1 cellular context compared by ENCODE assay signal in the genomic region with DNA sequence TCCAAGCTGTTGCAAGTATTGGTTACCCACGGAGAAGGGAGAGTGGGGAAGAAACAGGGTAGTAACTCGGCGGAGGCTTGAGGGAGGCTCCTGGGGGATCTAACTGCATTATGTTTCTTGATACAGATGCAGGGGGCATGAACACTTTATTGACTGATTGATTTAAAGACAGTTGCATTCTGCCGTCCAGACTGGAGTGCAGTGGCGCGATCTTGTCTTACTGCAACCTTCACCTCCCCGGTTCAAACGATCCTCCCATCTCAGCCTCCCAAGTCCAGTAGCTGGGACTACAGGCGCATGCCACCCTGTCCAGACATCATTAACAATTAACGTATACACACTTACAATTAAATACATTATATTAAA.
TF ChIP-seq lines count a peak whose summit lies in the region.

No MANE protein-coding gene starts in this region.

TF ChIP-seq in K562, 482 proteins besides CTCF, POLR2A, EP300 and RAD21 (continues in another document):
- TF ChIP-seq STAG1 (CRISPR knock-in tag; IDR thresholded peaks at IDR 0.05; ENCODE audit: borderline replicate concordance) (peak; percentile 11; the same call in 1 of the 2 replicates), SRSF7 (optimal IDR thresholded peaks at IDR 0.05; ENCODE audit: low read depth, low read length) (no peak), MAFF (IDR thresholded peaks at IDR 0.05; ENCODE audit: low read length) (no peak), PHB (CRISPR knock-in tag; IDR thresholded peaks at IDR 0.05) (no peak), NRF1 (conservative IDR thresholded peaks at IDR 0.05 in 1 of 2, IDR thresholded peaks at IDR 0.05 in 1 of 2) (peak; percentile 1; a peak in 3 of 4 replicates), IFI16 (CRISPR knock-in tag; IDR thresholded peaks at IDR 0.05) (no peak), HDAC8 (tag; IDR thresholded peaks at IDR 0.05) (no peak), RFX5 (IDR thresholded peaks at IDR 0.05; ENCODE audit: low read depth, low read length) (no peak), SMC3 (conservative IDR thresholded peaks at IDR 0.05; ENCODE audit: insufficient read depth, low read depth, low read length) (no peak), SMAD2 (IDR thresholded peaks at IDR 0.05; ENCODE audit: low read depth, low read length) (no peak), SIN3A (IDR thresholded peaks at IDR 0.05; ENCODE audit: borderline replicate concordance in 2 of 2, control insufficient read depth in 1 of 2, low read depth in 2 of 2, low read length in 2 of 2) (no peak), RBM14 (IDR thresholded peaks at IDR 0.05; ENCODE audit: borderline replicate concordance, insufficient read depth, low read depth, low read length) (no peak), NCOA2 (IDR thresholded peaks at IDR 0.05; ENCODE audit: partially characterized antibody in 2 of 2) (no peak), IRF2 (CRISPR knock-in tag; IDR thresholded peaks at IDR 0.05) (no peak), ILF3 (IDR thresholded peaks at IDR 0.05; ENCODE audit: borderline replicate concordance) (no peak), GATA2 (CRISPR knock-in tag; IDR thresholded peaks at IDR 0.05) (no peak), CAMTA2 (CRISPR knock-in tag; conservative IDR thresholded peaks at IDR 0.05) (no peak), STAT5A (IDR thresholded peaks at IDR 0.05; ENCODE audit: borderline replicate concordance, low read length) (no peak), TSC22D4 (tag; IDR thresholded peaks at IDR 0.05) (no peak)
- TF ChIP-seq, protein P1, sequence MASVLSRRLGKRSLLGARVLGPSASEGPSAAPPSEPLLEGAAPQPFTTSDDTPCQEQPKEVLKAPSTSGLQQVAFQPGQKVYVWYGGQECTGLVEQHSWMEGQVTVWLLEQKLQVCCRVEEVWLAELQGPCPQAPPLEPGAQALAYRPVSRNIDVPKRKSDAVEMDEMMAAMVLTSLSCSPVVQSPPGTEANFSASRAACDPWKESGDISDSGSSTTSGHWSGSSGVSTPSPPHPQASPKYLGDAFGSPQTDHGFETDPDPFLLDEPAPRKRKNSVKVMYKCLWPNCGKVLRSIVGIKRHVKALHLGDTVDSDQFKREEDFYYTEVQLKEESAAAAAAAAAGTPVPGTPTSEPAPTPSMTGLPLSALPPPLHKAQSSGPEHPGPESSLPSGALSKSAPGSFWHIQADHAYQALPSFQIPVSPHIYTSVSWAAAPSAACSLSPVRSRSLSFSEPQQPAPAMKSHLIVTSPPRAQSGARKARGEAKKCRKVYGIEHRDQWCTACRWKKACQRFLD (CRISPR knock-in tag; IDR thresholded peaks at IDR 0.05), result no peak
- TF ChIP-seq, protein P2, sequence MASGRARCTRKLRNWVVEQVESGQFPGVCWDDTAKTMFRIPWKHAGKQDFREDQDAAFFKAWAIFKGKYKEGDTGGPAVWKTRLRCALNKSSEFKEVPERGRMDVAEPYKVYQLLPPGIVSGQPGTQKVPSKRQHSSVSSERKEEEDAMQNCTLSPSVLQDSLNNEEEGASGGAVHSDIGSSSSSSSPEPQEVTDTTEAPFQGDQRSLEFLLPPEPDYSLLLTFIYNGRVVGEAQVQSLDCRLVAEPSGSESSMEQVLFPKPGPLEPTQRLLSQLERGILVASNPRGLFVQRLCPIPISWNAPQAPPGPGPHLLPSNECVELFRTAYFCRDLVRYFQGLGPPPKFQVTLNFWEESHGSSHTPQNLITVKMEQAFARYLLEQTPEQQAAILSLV (tag; IDR thresholded peaks at IDR 0.05), result no peak
- TF ChIP-seq, protein P3, sequence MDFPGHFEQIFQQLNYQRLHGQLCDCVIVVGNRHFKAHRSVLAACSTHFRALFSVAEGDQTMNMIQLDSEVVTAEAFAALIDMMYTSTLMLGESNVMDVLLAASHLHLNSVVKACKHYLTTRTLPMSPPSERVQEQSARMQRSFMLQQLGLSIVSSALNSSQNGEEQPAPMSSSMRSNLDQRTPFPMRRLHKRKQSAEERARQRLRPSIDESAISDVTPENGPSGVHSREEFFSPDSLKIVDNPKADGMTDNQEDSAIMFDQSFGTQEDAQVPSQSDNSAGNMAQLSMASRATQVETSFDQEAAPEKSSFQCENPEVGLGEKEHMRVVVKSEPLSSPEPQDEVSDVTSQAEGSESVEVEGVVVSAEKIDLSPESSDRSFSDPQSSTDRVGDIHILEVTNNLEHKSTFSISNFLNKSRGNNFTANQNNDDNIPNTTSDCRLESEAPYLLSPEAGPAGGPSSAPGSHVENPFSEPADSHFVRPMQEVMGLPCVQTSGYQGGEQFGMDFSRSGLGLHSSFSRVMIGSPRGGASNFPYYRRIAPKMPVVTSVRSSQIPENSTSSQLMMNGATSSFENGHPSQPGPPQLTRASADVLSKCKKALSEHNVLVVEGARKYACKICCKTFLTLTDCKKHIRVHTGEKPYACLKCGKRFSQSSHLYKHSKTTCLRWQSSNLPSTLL (IDR thresholded peaks at IDR 0.05), result no peak
- TF ChIP-seq, protein P4, sequence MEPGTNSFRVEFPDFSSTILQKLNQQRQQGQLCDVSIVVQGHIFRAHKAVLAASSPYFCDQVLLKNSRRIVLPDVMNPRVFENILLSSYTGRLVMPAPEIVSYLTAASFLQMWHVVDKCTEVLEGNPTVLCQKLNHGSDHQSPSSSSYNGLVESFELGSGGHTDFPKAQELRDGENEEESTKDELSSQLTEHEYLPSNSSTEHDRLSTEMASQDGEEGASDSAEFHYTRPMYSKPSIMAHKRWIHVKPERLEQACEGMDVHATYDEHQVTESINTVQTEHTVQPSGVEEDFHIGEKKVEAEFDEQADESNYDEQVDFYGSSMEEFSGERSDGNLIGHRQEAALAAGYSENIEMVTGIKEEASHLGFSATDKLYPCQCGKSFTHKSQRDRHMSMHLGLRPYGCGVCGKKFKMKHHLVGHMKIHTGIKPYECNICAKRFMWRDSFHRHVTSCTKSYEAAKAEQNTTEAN (CRISPR knock-in tag; IDR thresholded peaks at IDR 0.05), result 0 out of 2 replicates have a peak, but pooled peaks have one; percentile 40
- TF ChIP-seq, protein P5, sequence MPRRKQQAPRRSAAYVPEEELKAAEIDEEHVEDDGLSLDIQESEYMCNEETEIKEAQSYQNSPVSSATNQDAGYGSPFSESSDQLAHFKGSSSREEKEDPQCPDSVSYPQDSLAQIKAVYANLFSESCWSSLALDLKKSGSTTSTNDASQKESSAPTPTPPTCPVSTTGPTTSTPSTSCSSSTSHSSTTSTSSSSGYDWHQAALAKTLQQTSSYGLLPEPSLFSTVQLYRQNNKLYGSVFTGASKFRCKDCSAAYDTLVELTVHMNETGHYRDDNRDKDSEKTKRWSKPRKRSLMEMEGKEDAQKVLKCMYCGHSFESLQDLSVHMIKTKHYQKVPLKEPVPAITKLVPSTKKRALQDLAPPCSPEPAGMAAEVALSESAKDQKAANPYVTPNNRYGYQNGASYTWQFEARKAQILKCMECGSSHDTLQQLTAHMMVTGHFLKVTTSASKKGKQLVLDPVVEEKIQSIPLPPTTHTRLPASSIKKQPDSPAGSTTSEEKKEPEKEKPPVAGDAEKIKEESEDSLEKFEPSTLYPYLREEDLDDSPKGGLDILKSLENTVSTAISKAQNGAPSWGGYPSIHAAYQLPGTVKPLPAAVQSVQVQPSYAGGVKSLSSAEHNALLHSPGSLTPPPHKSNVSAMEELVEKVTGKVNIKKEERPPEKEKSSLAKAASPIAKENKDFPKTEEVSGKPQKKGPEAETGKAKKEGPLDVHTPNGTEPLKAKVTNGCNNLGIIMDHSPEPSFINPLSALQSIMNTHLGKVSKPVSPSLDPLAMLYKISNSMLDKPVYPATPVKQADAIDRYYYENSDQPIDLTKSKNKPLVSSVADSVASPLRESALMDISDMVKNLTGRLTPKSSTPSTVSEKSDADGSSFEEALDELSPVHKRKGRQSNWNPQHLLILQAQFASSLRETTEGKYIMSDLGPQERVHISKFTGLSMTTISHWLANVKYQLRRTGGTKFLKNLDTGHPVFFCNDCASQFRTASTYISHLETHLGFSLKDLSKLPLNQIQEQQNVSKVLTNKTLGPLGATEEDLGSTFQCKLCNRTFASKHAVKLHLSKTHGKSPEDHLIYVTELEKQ (CRISPR knock-in tag; IDR thresholded peaks at IDR 0.05), result no peak
- TF ChIP-seq, protein P6, sequence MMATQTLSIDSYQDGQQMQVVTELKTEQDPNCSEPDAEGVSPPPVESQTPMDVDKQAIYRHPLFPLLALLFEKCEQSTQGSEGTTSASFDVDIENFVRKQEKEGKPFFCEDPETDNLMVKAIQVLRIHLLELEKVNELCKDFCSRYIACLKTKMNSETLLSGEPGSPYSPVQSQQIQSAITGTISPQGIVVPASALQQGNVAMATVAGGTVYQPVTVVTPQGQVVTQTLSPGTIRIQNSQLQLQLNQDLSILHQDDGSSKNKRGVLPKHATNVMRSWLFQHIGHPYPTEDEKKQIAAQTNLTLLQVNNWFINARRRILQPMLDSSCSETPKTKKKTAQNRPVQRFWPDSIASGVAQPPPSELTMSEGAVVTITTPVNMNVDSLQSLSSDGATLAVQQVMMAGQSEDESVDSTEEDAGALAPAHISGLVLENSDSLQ (IDR thresholded peaks at IDR 0.05), result 0 out of 2 replicates have a peak, but pooled peaks have one; percentile 0
- TF ChIP-seq, protein P7, sequence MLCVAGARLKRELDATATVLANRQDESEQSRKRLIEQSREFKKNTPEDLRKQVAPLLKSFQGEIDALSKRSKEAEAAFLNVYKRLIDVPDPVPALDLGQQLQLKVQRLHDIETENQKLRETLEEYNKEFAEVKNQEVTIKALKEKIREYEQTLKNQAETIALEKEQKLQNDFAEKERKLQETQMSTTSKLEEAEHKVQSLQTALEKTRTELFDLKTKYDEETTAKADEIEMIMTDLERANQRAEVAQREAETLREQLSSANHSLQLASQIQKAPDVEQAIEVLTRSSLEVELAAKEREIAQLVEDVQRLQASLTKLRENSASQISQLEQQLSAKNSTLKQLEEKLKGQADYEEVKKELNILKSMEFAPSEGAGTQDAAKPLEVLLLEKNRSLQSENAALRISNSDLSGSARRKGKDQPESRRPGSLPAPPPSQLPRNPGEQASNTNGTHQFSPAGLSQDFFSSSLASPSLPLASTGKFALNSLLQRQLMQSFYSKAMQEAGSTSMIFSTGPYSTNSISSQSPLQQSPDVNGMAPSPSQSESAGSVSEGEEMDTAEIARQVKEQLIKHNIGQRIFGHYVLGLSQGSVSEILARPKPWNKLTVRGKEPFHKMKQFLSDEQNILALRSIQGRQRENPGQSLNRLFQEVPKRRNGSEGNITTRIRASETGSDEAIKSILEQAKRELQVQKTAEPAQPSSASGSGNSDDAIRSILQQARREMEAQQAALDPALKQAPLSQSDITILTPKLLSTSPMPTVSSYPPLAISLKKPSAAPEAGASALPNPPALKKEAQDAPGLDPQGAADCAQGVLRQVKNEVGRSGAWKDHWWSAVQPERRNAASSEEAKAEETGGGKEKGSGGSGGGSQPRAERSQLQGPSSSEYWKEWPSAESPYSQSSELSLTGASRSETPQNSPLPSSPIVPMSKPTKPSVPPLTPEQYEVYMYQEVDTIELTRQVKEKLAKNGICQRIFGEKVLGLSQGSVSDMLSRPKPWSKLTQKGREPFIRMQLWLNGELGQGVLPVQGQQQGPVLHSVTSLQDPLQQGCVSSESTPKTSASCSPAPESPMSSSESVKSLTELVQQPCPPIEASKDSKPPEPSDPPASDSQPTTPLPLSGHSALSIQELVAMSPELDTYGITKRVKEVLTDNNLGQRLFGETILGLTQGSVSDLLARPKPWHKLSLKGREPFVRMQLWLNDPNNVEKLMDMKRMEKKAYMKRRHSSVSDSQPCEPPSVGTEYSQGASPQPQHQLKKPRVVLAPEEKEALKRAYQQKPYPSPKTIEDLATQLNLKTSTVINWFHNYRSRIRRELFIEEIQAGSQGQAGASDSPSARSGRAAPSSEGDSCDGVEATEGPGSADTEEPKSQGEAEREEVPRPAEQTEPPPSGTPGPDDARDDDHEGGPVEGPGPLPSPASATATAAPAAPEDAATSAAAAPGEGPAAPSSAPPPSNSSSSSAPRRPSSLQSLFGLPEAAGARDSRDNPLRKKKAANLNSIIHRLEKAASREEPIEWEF (CRISPR knock-in tag; IDR thresholded peaks at IDR 0.05), result no peak
- TF ChIP-seq, protein P8, sequence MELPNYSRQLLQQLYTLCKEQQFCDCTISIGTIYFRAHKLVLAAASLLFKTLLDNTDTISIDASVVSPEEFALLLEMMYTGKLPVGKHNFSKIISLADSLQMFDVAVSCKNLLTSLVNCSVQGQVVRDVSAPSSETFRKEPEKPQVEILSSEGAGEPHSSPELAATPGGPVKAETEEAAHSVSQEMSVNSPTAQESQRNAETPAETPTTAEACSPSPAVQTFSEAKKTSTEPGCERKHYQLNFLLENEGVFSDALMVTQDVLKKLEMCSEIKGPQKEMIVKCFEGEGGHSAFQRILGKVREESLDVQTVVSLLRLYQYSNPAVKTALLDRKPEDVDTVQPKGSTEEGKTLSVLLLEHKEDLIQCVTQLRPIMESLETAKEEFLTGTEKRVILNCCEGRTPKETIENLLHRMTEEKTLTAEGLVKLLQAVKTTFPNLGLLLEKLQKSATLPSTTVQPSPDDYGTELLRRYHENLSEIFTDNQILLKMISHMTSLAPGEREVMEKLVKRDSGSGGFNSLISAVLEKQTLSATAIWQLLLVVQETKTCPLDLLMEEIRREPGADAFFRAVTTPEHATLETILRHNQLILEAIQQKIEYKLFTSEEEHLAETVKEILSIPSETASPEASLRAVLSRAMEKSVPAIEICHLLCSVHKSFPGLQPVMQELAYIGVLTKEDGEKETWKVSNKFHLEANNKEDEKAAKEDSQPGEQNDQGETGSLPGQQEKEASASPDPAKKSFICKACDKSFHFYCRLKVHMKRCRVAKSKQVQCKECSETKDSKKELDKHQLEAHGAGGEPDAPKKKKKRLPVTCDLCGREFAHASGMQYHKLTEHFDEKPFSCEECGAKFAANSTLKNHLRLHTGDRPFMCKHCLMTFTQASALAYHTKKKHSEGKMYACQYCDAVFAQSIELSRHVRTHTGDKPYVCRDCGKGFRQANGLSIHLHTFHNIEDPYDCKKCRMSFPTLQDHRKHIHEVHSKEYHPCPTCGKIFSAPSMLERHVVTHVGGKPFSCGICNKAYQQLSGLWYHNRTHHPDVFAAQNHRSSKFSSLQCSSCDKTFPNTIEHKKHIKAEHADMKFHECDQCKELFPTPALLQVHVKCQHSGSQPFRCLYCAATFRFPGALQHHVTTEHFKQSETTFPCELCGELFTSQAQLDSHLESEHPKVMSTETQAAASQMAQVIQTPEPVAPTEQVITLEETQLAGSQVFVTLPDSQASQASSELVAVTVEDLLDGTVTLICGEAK (IDR thresholded peaks at IDR 0.05), result no peak
- TF ChIP-seq, protein P8 (CRISPR knock-in tag; IDR thresholded peaks at IDR 0.05), result no peak
